ENCODE assay signal across 8 cellular contexts in the genomic region with DNA sequence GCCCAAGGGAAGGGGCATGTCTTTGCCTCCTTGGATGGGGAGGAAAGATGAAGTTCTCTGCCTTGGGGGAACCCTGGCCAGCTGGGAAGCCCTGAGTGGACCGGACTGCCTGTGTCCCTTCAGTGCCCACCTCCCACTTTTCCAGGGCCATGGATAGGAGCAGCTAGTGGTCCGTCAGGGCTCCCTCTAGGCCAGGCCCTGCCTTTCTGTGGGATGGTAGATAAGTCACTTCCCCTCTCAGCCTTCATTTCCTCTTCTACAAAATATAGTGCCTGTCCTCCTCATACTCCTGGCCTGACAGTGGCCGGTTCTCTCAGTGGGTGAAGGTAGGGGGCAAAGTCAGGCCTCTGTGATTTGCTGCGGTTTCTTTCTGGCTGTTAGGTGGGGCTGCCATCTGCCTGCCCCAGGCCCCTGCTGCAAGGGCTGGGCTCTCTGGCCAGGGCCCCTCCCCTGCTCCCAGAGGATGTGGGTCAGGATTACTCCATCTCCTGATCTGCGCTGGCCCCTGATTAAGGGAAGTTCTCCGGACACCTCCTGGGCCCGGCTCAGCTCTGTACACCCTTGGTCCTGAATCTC. TPM values are rescaled to one million over a fixed set of nuclear protein-coding genes. Genes with fewer than 3 reads are reported as not detected.
DNase-seq lines count a peak whose midpoint lies in the region; ATAC-seq, FAIRE-seq and TF ChIP-seq lines count a peak whose summit lies in the region.

No MANE protein-coding gene starts in this region.

- CTCF ChIA-PET in GM10248 (lab: Yijun Ruan, JAX) = interaction anchor here (0.7 to 6.0 kb wide), 6 partner anchors 7 to 51 kb away, joined by 3 to 32 read pairs (median 4); no protein-coding TSS in a partner anchor

- intact Hi-C loops in colonic mucosa (cut with DNase I) (no loop called here), aorta (cut with DNase I) (loop anchor here (1.0 to 10.0 kb wide), 3 partner anchors 49 to 142 kb away; a partner anchor contains a TSS)

- FAIRE-seq in GM12891 (lab: Jason Lieb, UNC) = peak; percentile 65

- H3K9me3 ChIP-seq in colonic mucosa (no peaks in the 10 kb centered on the region), mesodermal cell (ENCODE audit: control insufficient read depth, low read length) (no peaks in the 10 kb centered on the region), aorta (ENCODE audit: control insufficient read depth, low read length) (no peaks in the 10 kb centered on the region)

- DNase-seq in GM12891 (ENCODE audit: insufficient read length, low spot score) (no peak), colonic mucosa (no peak), aorta (peak; percentile 80 to 84), LoVo (ENCODE audit: low spot score) (no peak), GM10248 (ENCODE audit: extremely low spot score) (no peak)

- TF ChIP-seq CTCF in colonic mucosa (IDR thresholded peaks at IDR 0.05) = no peak
- TF ChIP-seq CTCF in GM10248 (IDR thresholded peaks at IDR 0.05; ENCODE audit: control extremely low read depth, extremely low read depth, low read depth, missing control alignments) = no peak

- H3K27me3 ChIP-seq in colonic mucosa (no peaks in the 10 kb centered on the region), aorta (ENCODE audit: control insufficient read depth in 1 of 2, insufficient read depth in 2 of 2, low read length in 1 of 2) (no peaks in the 10 kb centered on the region)

- H3K4me3 ChIP-seq in colonic mucosa (peak overlapping the region; percentile 85), mesodermal cell (ENCODE audit: extremely low read depth, insufficient read depth, low read length, poor library complexity, severe bottlenecking) (peak overlapping the region; percentile 86), aorta (ENCODE audit: low read length in 2 of 2) (peak overlapping the region in 1 of 2 donors; percentile 74)

- WGBS in mesodermal cell (ENCODE audit: insufficient coverage in 2 of 2), 2 experiments = 50 to 66% methylated on average over 1 to 5 of the region's 7 CpGs
- 60 to 66% methylated on average over 7 of the region's 7 CpGs for WGBS in aorta, 2 donors

- POLR2A ChIA-PET in GM10248 (lab: Yijun Ruan, JAX) = interaction anchor here (0.6 to 3.2 kb wide), 5 partner anchors 19 to 244 kb away, joined by 3 to 24 read pairs (median 6); no protein-coding TSS in a partner anchor

- no peak for TF ChIP-seq POLR2A in GM12891 (IDR thresholded peaks at IDR 0.05; ENCODE audit: low read depth, low read length)

- ATAC-seq in aorta (ENCODE audit: low FRiP score) = peak; percentile 21
- ATAC-seq in GM19324 (IDR thresholded peaks at IDR 0.05; ENCODE audit: low FRiP score, unreplicated experiment) = no peak

- H3K27ac ChIP-seq in colonic mucosa = peak overlapping the region; percentile 81
- H3K27ac ChIP-seq in mesodermal cell (ENCODE audit: low read depth, low read length, severe bottlenecking) = peak overlapping the region; percentile 53
- H3K27ac ChIP-seq in aorta (ENCODE audit: low read depth in 1 of 2, low read length in 2 of 2) = peak overlapping the region in 1 of 2 donors; percentile 49

- no peaks in the 10 kb centered on the region for H3K36me3 ChIP-seq in colonic mucosa
- peaks cover 32% of the 10 kb centered on the region for H3K36me3 ChIP-seq in mesodermal cell (ENCODE audit: control insufficient read depth, insufficient read depth, low read length)
- H3K36me3 ChIP-seq in aorta (ENCODE audit: control insufficient read depth in 1 of 2, insufficient read depth in 2 of 2, low read length in 1 of 2) = no peaks in the 10 kb centered on the region

- no peaks in the 10 kb centered on the region for H3K4me1 ChIP-seq in colonic mucosa
- H3K4me1 ChIP-seq in mesodermal cell (ENCODE audit: control insufficient read depth, insufficient read depth, low read length, poor library complexity, severe bottlenecking) = peaks cover 32% of the 10 kb centered on the region
- H3K4me1 ChIP-seq in aorta (ENCODE audit: control insufficient read depth in 1 of 2, insufficient read depth in 2 of 2, low read length in 2 of 2) = no peaks in the 10 kb centered on the region

- H3K9ac ChIP-seq in colonic mucosa (ENCODE audit: low read depth in 2 of 2, low read length in 2 of 2) = peak overlapping the region; percentile 64 to 88

TF ChIP-seq in GM12891, 5 proteins besides CTCF, POLR2A, EP300 and RAD21:
- TF ChIP-seq POLR2AphosphoS5 (IDR thresholded peaks at IDR 0.05; ENCODE audit: low read depth, low read length) (no peak), POU2F2 (IDR thresholded peaks at IDR 0.05; ENCODE audit: low read depth, low read length) (no peak), PAX5 (IDR thresholded peaks at IDR 0.05; ENCODE audit: insufficient read depth, low read length, severe bottlenecking) (no peak), TAF1 (IDR thresholded peaks at IDR 0.05; ENCODE audit: low read depth, low read length) (no peak), SPI1 (IDR thresholded peaks at IDR 0.05; ENCODE audit: low read depth, low read length) (peak; percentile 82)
TF ChIP-seq in GM12891: peak in this region for 1.

TF ChIP-seq in PFSK-1, 5 proteins besides CTCF, POLR2A, EP300 and RAD21:
- TF ChIP-seq, protein P1, sequence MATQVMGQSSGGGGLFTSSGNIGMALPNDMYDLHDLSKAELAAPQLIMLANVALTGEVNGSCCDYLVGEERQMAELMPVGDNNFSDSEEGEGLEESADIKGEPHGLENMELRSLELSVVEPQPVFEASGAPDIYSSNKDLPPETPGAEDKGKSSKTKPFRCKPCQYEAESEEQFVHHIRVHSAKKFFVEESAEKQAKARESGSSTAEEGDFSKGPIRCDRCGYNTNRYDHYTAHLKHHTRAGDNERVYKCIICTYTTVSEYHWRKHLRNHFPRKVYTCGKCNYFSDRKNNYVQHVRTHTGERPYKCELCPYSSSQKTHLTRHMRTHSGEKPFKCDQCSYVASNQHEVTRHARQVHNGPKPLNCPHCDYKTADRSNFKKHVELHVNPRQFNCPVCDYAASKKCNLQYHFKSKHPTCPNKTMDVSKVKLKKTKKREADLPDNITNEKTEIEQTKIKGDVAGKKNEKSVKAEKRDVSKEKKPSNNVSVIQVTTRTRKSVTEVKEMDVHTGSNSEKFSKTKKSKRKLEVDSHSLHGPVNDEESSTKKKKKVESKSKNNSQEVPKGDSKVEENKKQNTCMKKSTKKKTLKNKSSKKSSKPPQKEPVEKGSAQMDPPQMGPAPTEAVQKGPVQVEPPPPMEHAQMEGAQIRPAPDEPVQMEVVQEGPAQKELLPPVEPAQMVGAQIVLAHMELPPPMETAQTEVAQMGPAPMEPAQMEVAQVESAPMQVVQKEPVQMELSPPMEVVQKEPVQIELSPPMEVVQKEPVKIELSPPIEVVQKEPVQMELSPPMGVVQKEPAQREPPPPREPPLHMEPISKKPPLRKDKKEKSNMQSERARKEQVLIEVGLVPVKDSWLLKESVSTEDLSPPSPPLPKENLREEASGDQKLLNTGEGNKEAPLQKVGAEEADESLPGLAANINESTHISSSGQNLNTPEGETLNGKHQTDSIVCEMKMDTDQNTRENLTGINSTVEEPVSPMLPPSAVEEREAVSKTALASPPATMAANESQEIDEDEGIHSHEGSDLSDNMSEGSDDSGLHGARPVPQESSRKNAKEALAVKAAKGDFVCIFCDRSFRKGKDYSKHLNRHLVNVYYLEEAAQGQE (IDR thresholded peaks at IDR 0.05; ENCODE audit: insufficient read depth in 1 of 2, low read depth in 2 of 2, low read length in 2 of 2) = no peak
- TF ChIP-seq FOXP2 (optimal IDR thresholded peaks at IDR 0.05; ENCODE audit: borderline replicate concordance, extremely low read depth, extremely low read length, insufficient read depth) = no peak
- no peak for TF ChIP-seq TAF1 (IDR thresholded peaks at IDR 0.05; ENCODE audit: borderline replicate concordance, insufficient read depth, low read length)
- peak; percentile 26; the same call in 1 of the 2 replicates for TF ChIP-seq POLR2AphosphoS5 (IDR thresholded peaks at IDR 0.05; ENCODE audit: low read depth, low read length)
- peak; percentile 63; the same call in 1 of the 2 replicates for TF ChIP-seq SIN3A (IDR thresholded peaks at IDR 0.05; ENCODE audit: borderline replicate concordance, insufficient read depth, low read length)

RNA-seq across cellular contexts. Expression of a gene that starts 1.4 kb away (rescaled TPM):
- polyA plus RNA-seq in GM12891 (2012; ENCODE audit: low read depth, missing spikeins) = 14.7 TPM
- 20.4 TPM for polyA plus RNA-seq in PFSK-1 (2012; ENCODE audit: insufficient read length, low read depth)
- 10 to 100 TPM in 1 of 2 donors, 1 to 10 TPM in 1; 4.4 to 13.6 TPM for total RNA-seq in colonic mucosa
- 15.9 TPM for polyA plus RNA-seq in mesodermal cell (2013, experiment 1 of 2)
- polyA plus RNA-seq in mesodermal cell (2013, experiment 2 of 2) = 12.8 TPM
- 10 to 100 TPM; 46.2 to 50.4 TPM for total RNA-seq in aorta
- polyA plus RNA-seq in aorta = 10 to 100 TPM; 12.2 to 13.5 TPM

RNA-seq across cellular contexts. Expression of a gene that starts 17.6 kb away (rescaled TPM):
- 20.0 TPM for polyA plus RNA-seq in GM12891 (2012; ENCODE audit: low read depth, missing spikeins)
- polyA plus RNA-seq in PFSK-1 (2012; ENCODE audit: insufficient read length, low read depth) = 9.0 TPM
- total RNA-seq in colonic mucosa = 10 to 100 TPM in 1 of 2 donors, 1 to 10 TPM in 1; 6.1 to 20.7 TPM
- 16.5 TPM for polyA plus RNA-seq in mesodermal cell (2013, experiment 1 of 2)
- 17.4 TPM for polyA plus RNA-seq in mesodermal cell (2013, experiment 2 of 2)
- 1 to 10 TPM in 1 of 2 donors, under 1 TPM in 1; 0.65 to 2.8 TPM for total RNA-seq in aorta
- polyA plus RNA-seq in aorta = 1 to 10 TPM in 1 of 2 donors, under 1 TPM in 1; 0.50 to 4.2 TPM

Comparison
In these comparisons a context has a peak if more than half of its experiments do, and no peak if none do; other contexts are left out.
1. DNase-seq: peak in aorta (2 of 2); none in GM12891 (single experiment), colonic mucosa (single experiment), LoVo (single experiment) and GM10248 (single experiment).